ENCODE assay signal across 1 cellular context in genomic region chr6:148157841-148158240, GRCh38.
TF ChIP-seq lines count a peak whose summit lies in the region.

No MANE protein-coding gene starts in this region.

TF ChIP-seq in GM23338, 12 proteins besides CTCF, POLR2A, EP300 and RAD21 (continued from another document):
- TF ChIP-seq ZNF462 (CRISPR knock-in tag; IDR thresholded peaks at IDR 0.05) (no peak), POLR2AphosphoS5 (IDR thresholded peaks at IDR 0.05; ENCODE audit: low read depth) (no peak), EZH2 (IDR thresholded peaks at IDR 0.05; ENCODE audit: low read depth, unreplicated experiment) (no peak), NANOG (IDR thresholded peaks at IDR 0.05; ENCODE audit: borderline replicate concordance) (no peak), ETS1 (IDR thresholded peaks at IDR 0.05) (no peak)
TF ChIP-seq in GM23338: peak in this region for 0.
